3 cellular contexts compared by ENCODE assay signal in the genomic region with DNA sequence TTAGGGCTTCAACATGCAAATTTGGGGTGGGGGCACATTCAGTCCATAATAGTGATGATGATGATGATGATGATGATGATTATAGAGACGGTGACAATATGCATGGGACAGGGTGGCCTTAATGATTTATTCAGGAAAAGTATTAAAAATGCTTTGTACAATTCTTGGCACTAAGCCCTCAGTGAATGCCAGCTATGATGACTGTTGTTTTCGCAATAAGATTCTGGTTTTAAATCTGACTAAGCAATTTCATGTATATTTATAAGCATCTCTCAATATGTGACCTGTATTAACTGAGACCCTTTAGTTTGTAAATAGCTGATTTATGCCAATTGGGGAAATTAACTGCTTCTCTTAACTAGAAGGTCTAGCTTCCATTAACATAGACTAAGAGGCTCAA.
TF ChIP-seq lines count a peak whose summit lies in the region.

No MANE protein-coding gene starts in this region.

TF ChIP-seq in A549, 52 proteins besides CTCF, POLR2A, EP300 and RAD21 (continued from another document):
- TF ChIP-seq, protein P1, sequence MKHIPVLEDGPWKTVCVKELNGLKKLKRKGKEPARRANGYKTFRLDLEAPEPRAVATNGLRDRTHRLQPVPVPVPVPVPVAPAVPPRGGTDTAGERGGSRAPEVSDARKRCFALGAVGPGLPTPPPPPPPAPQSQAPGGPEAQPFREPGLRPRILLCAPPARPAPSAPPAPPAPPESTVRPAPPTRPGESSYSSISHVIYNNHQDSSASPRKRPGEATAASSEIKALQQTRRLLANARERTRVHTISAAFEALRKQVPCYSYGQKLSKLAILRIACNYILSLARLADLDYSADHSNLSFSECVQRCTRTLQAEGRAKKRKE (CRISPR knock-in tag; IDR thresholded peaks at IDR 0.05; ENCODE audit: low read depth) = no peak
- TF ChIP-seq HEYL (CRISPR knock-in tag; IDR thresholded peaks at IDR 0.05) (no peak), CBX2 (IDR thresholded peaks at IDR 0.05; ENCODE audit: borderline replicate concordance, low read depth) (no peak)

TF ChIP-seq in HEK293, 187 proteins besides CTCF, POLR2A, EP300 and RAD21:
- TF ChIP-seq, protein P2, sequence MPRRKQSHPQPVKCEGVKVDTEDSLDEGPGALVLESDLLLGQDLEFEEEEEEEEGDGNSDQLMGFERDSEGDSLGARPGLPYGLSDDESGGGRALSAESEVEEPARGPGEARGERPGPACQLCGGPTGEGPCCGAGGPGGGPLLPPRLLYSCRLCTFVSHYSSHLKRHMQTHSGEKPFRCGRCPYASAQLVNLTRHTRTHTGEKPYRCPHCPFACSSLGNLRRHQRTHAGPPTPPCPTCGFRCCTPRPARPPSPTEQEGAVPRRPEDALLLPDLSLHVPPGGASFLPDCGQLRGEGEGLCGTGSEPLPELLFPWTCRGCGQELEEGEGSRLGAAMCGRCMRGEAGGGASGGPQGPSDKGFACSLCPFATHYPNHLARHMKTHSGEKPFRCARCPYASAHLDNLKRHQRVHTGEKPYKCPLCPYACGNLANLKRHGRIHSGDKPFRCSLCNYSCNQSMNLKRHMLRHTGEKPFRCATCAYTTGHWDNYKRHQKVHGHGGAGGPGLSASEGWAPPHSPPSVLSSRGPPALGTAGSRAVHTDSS (tag by site-specific recombination; IDR thresholded peaks at IDR 0.05) = peak; percentile 50; the same call in 1 of the 2 replicates
- TF ChIP-seq ZEB2 (tag by site-specific recombination; IDR thresholded peaks at IDR 0.05) (no peak), RBAK (tag by site-specific recombination; IDR thresholded peaks at IDR 0.05) (no peak)

TF ChIP-seq in WTC11, 78 proteins besides CTCF, POLR2A, EP300 and RAD21 (continued from another document):
- TF ChIP-seq, protein P3, sequence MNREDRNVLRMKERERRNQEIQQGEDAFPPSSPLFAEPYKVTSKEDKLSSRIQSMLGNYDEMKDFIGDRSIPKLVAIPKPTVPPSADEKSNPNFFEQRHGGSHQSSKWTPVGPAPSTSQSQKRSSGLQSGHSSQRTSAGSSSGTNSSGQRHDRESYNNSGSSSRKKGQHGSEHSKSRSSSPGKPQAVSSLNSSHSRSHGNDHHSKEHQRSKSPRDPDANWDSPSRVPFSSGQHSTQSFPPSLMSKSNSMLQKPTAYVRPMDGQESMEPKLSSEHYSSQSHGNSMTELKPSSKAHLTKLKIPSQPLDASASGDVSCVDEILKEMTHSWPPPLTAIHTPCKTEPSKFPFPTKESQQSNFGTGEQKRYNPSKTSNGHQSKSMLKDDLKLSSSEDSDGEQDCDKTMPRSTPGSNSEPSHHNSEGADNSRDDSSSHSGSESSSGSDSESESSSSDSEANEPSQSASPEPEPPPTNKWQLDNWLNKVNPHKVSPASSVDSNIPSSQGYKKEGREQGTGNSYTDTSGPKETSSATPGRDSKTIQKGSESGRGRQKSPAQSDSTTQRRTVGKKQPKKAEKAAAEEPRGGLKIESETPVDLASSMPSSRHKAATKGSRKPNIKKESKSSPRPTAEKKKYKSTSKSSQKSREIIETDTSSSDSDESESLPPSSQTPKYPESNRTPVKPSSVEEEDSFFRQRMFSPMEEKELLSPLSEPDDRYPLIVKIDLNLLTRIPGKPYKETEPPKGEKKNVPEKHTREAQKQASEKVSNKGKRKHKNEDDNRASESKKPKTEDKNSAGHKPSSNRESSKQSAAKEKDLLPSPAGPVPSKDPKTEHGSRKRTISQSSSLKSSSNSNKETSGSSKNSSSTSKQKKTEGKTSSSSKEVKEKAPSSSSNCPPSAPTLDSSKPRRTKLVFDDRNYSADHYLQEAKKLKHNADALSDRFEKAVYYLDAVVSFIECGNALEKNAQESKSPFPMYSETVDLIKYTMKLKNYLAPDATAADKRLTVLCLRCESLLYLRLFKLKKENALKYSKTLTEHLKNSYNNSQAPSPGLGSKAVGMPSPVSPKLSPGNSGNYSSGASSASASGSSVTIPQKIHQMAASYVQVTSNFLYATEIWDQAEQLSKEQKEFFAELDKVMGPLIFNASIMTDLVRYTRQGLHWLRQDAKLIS (CRISPR knock-in tag; IDR thresholded peaks at IDR 0.05; ENCODE audit: borderline replicate concordance) = no peak
- no peak for TF ChIP-seq NR1H2 (CRISPR knock-in tag; IDR thresholded peaks at IDR 0.05)
- no peak for TF ChIP-seq NFATC4 (CRISPR knock-in tag; IDR thresholded peaks at IDR 0.05)
- TF ChIP-seq CBFB (CRISPR knock-in tag; IDR thresholded peaks at IDR 0.05; ENCODE audit: low read depth) = no peak
- no peak for TF ChIP-seq CREB1 (CRISPR knock-in tag; IDR thresholded peaks at IDR 0.05)
- TF ChIP-seq, protein P4, sequence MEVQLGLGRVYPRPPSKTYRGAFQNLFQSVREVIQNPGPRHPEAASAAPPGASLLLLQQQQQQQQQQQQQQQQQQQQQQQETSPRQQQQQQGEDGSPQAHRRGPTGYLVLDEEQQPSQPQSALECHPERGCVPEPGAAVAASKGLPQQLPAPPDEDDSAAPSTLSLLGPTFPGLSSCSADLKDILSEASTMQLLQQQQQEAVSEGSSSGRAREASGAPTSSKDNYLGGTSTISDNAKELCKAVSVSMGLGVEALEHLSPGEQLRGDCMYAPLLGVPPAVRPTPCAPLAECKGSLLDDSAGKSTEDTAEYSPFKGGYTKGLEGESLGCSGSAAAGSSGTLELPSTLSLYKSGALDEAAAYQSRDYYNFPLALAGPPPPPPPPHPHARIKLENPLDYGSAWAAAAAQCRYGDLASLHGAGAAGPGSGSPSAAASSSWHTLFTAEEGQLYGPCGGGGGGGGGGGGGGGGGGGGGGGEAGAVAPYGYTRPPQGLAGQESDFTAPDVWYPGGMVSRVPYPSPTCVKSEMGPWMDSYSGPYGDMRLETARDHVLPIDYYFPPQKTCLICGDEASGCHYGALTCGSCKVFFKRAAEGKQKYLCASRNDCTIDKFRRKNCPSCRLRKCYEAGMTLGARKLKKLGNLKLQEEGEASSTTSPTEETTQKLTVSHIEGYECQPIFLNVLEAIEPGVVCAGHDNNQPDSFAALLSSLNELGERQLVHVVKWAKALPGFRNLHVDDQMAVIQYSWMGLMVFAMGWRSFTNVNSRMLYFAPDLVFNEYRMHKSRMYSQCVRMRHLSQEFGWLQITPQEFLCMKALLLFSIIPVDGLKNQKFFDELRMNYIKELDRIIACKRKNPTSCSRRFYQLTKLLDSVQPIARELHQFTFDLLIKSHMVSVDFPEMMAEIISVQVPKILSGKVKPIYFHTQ (CRISPR knock-in tag; IDR thresholded peaks at IDR 0.05) = no peak
- TF ChIP-seq TEAD4 (CRISPR knock-in tag; IDR thresholded peaks at IDR 0.05) = no peak
- TF ChIP-seq SMAD4 (CRISPR knock-in tag; IDR thresholded peaks at IDR 0.05) = no peak
- TF ChIP-seq, protein P5, sequence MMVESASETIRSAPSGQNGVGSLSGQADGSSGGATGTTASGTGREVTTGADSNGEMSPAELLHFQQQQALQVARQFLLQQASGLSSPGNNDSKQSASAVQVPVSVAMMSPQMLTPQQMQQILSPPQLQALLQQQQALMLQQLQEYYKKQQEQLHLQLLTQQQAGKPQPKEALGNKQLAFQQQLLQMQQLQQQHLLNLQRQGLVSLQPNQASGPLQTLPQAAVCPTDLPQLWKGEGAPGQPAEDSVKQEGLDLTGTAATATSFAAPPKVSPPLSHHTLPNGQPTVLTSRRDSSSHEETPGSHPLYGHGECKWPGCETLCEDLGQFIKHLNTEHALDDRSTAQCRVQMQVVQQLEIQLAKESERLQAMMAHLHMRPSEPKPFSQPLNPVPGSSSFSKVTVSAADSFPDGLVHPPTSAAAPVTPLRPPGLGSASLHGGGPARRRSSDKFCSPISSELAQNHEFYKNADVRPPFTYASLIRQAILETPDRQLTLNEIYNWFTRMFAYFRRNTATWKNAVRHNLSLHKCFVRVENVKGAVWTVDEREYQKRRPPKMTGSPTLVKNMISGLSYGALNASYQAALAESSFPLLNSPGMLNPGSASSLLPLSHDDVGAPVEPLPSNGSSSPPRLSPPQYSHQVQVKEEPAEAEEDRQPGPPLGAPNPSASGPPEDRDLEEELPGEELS (CRISPR knock-in tag; IDR thresholded peaks at IDR 0.05) = no peak
